18 cellular contexts compared by ENCODE assay signal in the genomic region with DNA sequence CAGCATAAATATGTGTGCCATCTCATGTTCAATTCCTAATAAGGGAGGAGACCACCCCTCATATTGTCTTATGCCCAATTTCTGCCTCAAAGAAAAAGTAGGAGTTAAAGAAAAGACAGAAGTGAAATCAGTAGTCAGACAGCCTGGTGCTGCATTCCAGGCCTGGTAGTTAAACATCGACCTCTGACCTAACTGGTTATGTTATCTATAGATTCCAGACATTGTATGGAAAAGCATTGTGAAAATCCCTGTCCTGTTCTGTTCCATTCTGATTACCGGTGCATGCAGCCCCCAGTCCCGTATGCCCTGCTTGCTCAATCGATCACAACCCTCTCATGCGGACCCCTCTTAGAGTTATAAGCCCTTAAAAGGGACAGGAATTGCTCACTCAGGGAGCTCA. TPM values are rescaled to one million over a fixed set of nuclear protein-coding genes. Genes with fewer than 3 reads are reported as not detected.
"Had no signal": no experiment of that assay in that cellular context is flagged by ENCODE, and none has a peak within 500 bp of the region (broad histone marks: within the 10 kb centered on the region; RNA-seq: fewer than 3 reads in every experiment).

No MANE protein-coding gene starts in this region.

RNA-seq across cellular contexts. Expression of a gene that starts 38.2 kb away (rescaled TPM):
- total RNA-seq: naive thymus-derived CD4-positive, alpha-beta T cell; natural killer cell; neural crest cell; occipital lobe; osteoblast; ovary; pulmonary artery endothelial cell; right atrium auricular region; sciatic nerve; stomach; subcutaneous adipose tissue; temporal lobe; thoracic aorta; thyroid gland; tibial nerve; upper lobe of right lung; urinary bladder; uterus had no signal
- polyA plus RNA-seq: naive thymus-derived CD4-positive, alpha-beta T cell; ovary; stomach; urinary bladder had no signal
